Comparison of ENCODE assay signal across 17 cellular contexts in the genomic region with DNA sequence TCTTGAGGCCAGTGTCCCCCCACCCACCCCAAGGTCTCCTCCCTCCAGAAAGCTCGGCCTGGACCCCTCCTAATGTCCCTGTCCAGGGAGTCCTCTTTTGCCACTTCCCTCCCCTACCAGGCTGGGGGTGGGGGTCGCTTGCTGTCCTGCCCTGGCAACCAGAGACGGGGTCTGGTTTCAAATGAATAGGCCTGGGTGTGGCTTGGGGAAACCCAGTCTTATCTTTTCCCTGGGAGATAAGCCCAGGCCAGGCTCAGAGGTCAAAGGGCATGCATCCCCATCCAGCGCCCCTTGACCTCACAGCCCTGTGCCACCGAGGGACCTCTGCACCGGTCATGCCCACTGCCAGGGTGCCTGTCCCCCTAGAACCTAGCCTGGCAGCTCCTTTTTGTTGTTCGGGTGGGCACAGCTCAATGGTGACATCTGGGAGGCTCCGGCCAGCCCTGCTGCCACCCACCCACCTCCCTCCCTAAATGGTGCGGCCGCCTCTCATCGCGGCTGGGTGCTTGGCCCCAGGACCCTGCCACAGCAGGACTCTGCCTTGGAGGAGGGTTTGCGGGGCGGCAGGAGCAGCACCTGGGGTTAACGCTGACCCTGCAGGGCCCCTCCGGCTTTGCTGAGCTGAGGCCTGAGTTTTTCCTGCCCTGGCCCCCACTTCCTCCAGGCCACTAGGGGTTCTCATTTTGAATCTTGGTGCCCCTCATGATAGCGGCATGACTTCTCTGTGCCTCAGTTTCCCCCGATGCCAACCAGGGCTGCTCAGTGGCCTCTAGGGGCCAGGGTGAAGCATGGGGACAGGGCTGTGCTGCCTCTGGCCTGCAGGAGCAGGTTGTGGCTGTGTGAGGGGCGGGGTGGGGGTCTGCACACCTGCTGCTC. TPM values are rescaled to one million over a fixed set of nuclear protein-coding genes. Genes with fewer than 3 reads are reported as not detected.
"Had no signal": no experiment of that assay in that cellular context is flagged by ENCODE, and none has a peak within 500 bp of the region (broad histone marks: within the 10 kb centered on the region; RNA-seq: fewer than 3 reads in every experiment).

No MANE protein-coding gene starts in this region.

- DNase-seq: activated CD4-positive, alpha-beta T cell treated with anti-CD3 and anti-CD28 coated beads for 1 hour; activated CD4-positive, alpha-beta T cell treated with anti-CD3 and anti-CD28 coated beads, Interleukin-2, amount 50 U/mL, for 48 hours; activated CD8-positive, alpha-beta memory T cell treated with anti-CD3 and anti-CD28 coated beads, Interleukin-2, amount 10 ng/mL, durations not matched to agents 7 days and 5 days; activated gamma-delta T cell treated with Interleukin-2 at 50 U/mL for 16 hours; activated naive CD8-positive, alpha-beta T cell treated with anti-CD3 and anti-CD28 coated beads for 36 hours; activated T-cell treated with anti-CD3 and anti-CD28 coated beads, Interleukin-2, amount 50 U/mL, for 24 hours; effector CD4-positive, alpha-beta T cell; kidney glomerular epithelial cell; naive B cell; psoas muscle; stimulated activated CD4-positive, alpha-beta T cell treated with anti-CD3 and anti-CD28 coated beads, Interleukin-12 subunit alpha, Interleukin-12 subunit beta, amount 100 ng/mL, for 4 hours; stimulated activated naive CD4-positive, alpha-beta T cell had no signal

- H3K9me3 ChIP-seq: psoas muscle had no signal

- ATAC-seq: activated CD8-positive, alpha-beta memory T cell treated with anti-CD3 and anti-CD28 coated beads, Interleukin-2, amount 10 ng/mL, durations not matched to agents 7 days and 5 days; sciatic nerve had no signal

- H3K4me3 ChIP-seq: lung, psoas muscle had no signal

- FAIRE-seq: endothelial cell of umbilical vein, frontal cortex had no signal

RNA-seq across cellular contexts. Expression of a gene that starts 2.8 kb away (rescaled TPM):
- total RNA-seq: activated CD8-positive, alpha-beta memory T cell treated with anti-CD3 and anti-CD28 coated beads, Interleukin-2, amount 10 ng/mL, durations not matched to agents 7 days and 5 days; T-helper 2 cell treated with Interferon-gamma antibody and Interleukin-4, amounts not matched to agents 100 ng/mL and 5 ng/mL, for 36 hours had no signal

RNA-seq across cellular contexts. Expression of a gene that starts 42.2 kb away (rescaled TPM):
- total RNA-seq: activated naive CD8-positive, alpha-beta T cell treated with anti-CD3 and anti-CD28 coated beads for 36 hours; T-helper 2 cell treated with Interferon-gamma antibody and Interleukin-4, amounts not matched to agents 100 ng/mL and 5 ng/mL, for 36 hours had no signal
